7 cellular contexts compared by ENCODE assay signal in the genomic region with DNA sequence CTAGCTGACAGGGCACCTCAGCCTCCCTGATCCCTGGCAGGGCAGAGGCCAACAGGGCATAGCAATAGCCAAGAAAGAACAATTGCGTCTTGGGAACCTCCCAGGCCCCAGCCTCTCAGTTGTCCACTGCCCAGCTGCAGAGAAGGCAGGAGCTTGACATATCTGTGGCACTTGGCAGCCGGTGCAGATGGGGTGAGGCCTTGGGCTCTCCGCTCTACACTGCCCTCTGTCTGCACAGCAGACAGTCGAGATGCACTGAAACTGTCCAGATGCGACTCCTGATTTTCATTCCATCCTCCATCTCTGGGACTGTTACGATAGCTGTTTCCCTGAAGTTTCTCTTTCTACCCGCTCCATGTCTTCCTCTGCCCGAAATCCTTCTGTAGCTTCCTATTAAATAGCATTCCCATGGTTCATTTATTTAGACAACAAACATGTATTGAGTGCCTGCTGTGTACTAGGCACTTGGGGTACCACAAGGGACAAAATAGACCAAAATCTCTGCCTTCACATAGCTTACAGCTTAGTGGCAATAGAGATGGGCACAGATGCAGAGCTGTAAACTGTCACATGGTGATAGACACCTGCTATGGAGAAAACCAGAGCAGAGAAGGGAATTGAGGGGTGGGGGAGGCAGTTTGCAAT. TPM values are rescaled to one million over a fixed set of nuclear protein-coding genes. Genes with fewer than 3 reads are reported as not detected.
A peak's percentile ranks its signal among the peaks of the same experiment; 100 is the strongest.
DNase-seq lines count a peak whose midpoint lies in the region; ATAC-seq and TF ChIP-seq lines count a peak whose summit lies in the region.

No MANE protein-coding gene starts in this region.

- 57 to 66% methylated on average over 7 to 8 of the region's 8 CpGs for WGBS in thyroid gland, 2 donors

- no peak overlapping the region for H3K9ac ChIP-seq in MM.1S (ENCODE audit: low read length)

- 0 out of 2 replicates have a peak, but pooled peaks cover 3% of the 10 kb centered on the region for H3K36me3 ChIP-seq in MM.1S (replicated peaks; ENCODE audit: insufficient read depth, low read length)
- H3K36me3 ChIP-seq in thyroid gland = peaks cover 0 to 13% of the 10 kb centered on the region in 2 donors

- TF ChIP-seq POLR2A in thyroid gland (IDR thresholded peaks at IDR 0.05) = no peak

- H4K20me1 ChIP-seq in MM.1S (ENCODE audit: insufficient read depth, low read length) = peaks cover 22% of the 10 kb centered on the region; the same call in 1 of the 2 replicates

- H3K9me3 ChIP-seq in MM.1S (replicated peaks; ENCODE audit: insufficient read depth, low read length) = no peaks in the 10 kb centered on the region
- no peaks in the 10 kb centered on the region for H3K9me3 ChIP-seq in thyroid gland

- no peak overlapping the region for H3K4me2 ChIP-seq in MM.1S (ENCODE audit: low read depth, low read length)

- TF ChIP-seq CTCF in MM.1S (IDR thresholded peaks at IDR 0.05; ENCODE audit: low read length) = peak; percentile 70
- peak; percentile 31; the same call in 1 of the 2 replicates for TF ChIP-seq CTCF in WTC11 (IDR thresholded peaks at IDR 0.05)
- TF ChIP-seq CTCF in thyroid gland (IDR thresholded peaks at IDR 0.05) = peak in 4 of 6 experiments; percentile 17 to 58 (median 38)

- no peaks in the 10 kb centered on the region for H3K27me3 Mint-ChIP-seq in WTC11 (ENCODE audit: low read depth)

- H3K79me2 ChIP-seq in MM.1S (ENCODE audit: low read length) = peaks cover 80% of the 10 kb centered on the region

- peaks cover 21% of the 10 kb centered on the region for H3F3A ChIP-seq in MM.1S (ENCODE audit: insufficient read depth, low read length)

- no peaks in the 10 kb centered on the region for H3K9me2 ChIP-seq in MM.1S (replicated peaks; ENCODE audit: insufficient read depth, low read length)

- DNase-seq in ELR (ENCODE audit: low read depth) = peak; percentile 55
- DNase-seq in MM.1S = peak; percentile 45
- DNase-seq in WTC11 (ENCODE audit: low spot score) = peak; percentile 57
- DNase-seq in dermis blood vessel endothelial cell = peak; percentile 74
- DNase-seq in medulla oblongata (ENCODE audit: extremely low spot score) = peak; percentile 89
- DNase-seq in thyroid gland = peak; percentile 43 to 62

- peaks cover 17% of the 10 kb centered on the region for H3K36me3 Mint-ChIP-seq in WTC11

- CTCF ChIA-PET in WTC11 (lab: Charles Lee) = interaction anchor here (0.6 to 2.0 kb wide), 44 partner anchors 8 to 999 kb away, joined by 3 to 26 read pairs (median 4); partner anchors contain the start of gene EEF2K

- H3K4me3 ChIP-seq in MM.1S (ENCODE audit: low read length) (no peak overlapping the region), thyroid gland (replicated peaks in 1 of 3) (no peak overlapping the region)

- ATAC-seq in WTC11 = peak; percentile 14
- no peak for ATAC-seq in HG03354 (IDR thresholded peaks at IDR 0.05; ENCODE audit: poor library complexity, severe bottlenecking, unreplicated experiment)

- peaks cover 7% of the 10 kb centered on the region; the same call in 1 of the 2 replicates for H3K4me1 ChIP-seq in MM.1S (ENCODE audit: low read length)
- H3K4me1 ChIP-seq in thyroid gland = peaks cover 2 to 5% of the 10 kb centered on the region in 2 donors

- intact Hi-C loops in thyroid gland (cut with DNase I) = no loop called here

- H3K4me1 Mint-ChIP-seq in WTC11 = peaks cover 26% of the 10 kb centered on the region

- no peak overlapping the region for H2AFZ ChIP-seq in MM.1S (ENCODE audit: low read length)

- no peaks in the 10 kb centered on the region for H3K27me3 ChIP-seq in MM.1S (replicated peaks; ENCODE audit: insufficient read depth, low read length)
- no peaks in the 10 kb centered on the region for H3K27me3 ChIP-seq in thyroid gland

- peak overlapping the region; percentile 26; the same call in 1 of the 2 replicates for H3K4me3 Mint-ChIP-seq in WTC11

- H3K27ac ChIP-seq in MM.1S (ENCODE audit: low read length) = no peak overlapping the region
- no peak overlapping the region for H3K27ac ChIP-seq in thyroid gland

- peak overlapping the region; percentile 76 for H3K27ac Mint-ChIP-seq in WTC11

- POLR2A ChIA-PET in WTC11 (lab: Charles Lee) = no interaction called here

- no peaks in the 10 kb centered on the region for H3K9me3 Mint-ChIP-seq in WTC11

TF ChIP-seq in WTC11, 78 proteins besides CTCF, POLR2A, EP300 and RAD21 (continues in another document):
- no peak for TF ChIP-seq NR3C1 (CRISPR knock-in tag; conservative IDR thresholded peaks at IDR 0.05; ENCODE audit: low read depth)
- no peak for TF ChIP-seq NR2C2 (CRISPR knock-in tag; IDR thresholded peaks at IDR 0.05)
- no peak for TF ChIP-seq JAZF1 (CRISPR knock-in tag; IDR thresholded peaks at IDR 0.05)
- TF ChIP-seq ZNF317 (CRISPR knock-in tag; IDR thresholded peaks at IDR 0.05; ENCODE audit: borderline replicate concordance, low read depth) = no peak
- TF ChIP-seq, protein P1, sequence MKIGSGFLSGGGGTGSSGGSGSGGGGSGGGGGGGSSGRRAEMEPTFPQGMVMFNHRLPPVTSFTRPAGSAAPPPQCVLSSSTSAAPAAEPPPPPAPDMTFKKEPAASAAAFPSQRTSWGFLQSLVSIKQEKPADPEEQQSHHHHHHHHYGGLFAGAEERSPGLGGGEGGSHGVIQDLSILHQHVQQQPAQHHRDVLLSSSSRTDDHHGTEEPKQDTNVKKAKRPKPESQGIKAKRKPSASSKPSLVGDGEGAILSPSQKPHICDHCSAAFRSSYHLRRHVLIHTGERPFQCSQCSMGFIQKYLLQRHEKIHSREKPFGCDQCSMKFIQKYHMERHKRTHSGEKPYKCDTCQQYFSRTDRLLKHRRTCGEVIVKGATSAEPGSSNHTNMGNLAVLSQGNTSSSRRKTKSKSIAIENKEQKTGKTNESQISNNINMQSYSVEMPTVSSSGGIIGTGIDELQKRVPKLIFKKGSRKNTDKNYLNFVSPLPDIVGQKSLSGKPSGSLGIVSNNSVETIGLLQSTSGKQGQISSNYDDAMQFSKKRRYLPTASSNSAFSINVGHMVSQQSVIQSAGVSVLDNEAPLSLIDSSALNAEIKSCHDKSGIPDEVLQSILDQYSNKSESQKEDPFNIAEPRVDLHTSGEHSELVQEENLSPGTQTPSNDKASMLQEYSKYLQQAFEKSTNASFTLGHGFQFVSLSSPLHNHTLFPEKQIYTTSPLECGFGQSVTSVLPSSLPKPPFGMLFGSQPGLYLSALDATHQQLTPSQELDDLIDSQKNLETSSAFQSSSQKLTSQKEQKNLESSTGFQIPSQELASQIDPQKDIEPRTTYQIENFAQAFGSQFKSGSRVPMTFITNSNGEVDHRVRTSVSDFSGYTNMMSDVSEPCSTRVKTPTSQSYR (CRISPR knock-in tag; IDR thresholded peaks at IDR 0.05) = no peak
- TF ChIP-seq SP1 (CRISPR knock-in tag; conservative IDR thresholded peaks at IDR 0.05) = no peak
- no peak for TF ChIP-seq ZNF532 (CRISPR knock-in tag; IDR thresholded peaks at IDR 0.05; ENCODE audit: borderline replicate concordance)
- TF ChIP-seq, protein P2, sequence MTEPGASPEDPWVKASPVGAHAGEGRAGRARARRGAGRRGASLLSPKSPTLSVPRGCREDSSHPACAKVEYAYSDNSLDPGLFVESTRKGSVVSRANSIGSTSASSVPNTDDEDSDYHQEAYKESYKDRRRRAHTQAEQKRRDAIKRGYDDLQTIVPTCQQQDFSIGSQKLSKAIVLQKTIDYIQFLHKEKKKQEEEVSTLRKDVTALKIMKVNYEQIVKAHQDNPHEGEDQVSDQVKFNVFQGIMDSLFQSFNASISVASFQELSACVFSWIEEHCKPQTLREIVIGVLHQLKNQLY (CRISPR knock-in tag; IDR thresholded peaks at IDR 0.05) = no peak
- TF ChIP-seq, protein P3, sequence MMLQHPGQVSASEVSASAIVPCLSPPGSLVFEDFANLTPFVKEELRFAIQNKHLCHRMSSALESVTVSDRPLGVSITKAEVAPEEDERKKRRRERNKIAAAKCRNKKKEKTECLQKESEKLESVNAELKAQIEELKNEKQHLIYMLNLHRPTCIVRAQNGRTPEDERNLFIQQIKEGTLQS (CRISPR knock-in tag; conservative IDR thresholded peaks at IDR 0.05) = no peak
- no peak for TF ChIP-seq ATF1 (CRISPR knock-in tag; IDR thresholded peaks at IDR 0.05)
- no peak for TF ChIP-seq SMAD4 (CRISPR knock-in tag; IDR thresholded peaks at IDR 0.05)
- no peak for TF ChIP-seq CREB1 (CRISPR knock-in tag; IDR thresholded peaks at IDR 0.05)

RNA-seq across cellular contexts. Expression of gene POLR3E, which starts 3.3 kb away (rescaled TPM):
- total RNA-seq in WTC11 (2021) (62.2 to 73.5 TPM (median 68.0 TPM) in 3 replicates), dermis blood vessel endothelial cell (61.3 and 81.6 TPM in 2 replicates), thyroid gland (100 to 1,000 TPM in 1 of 4 donors, 10 to 100 TPM in 3; 66.7 to 115 (median 82.8) TPM)
